Comparison of ENCODE assay signal across 24 cellular contexts in genomic region chr5:8061140-8061469, GRCh38.
DNase-seq lines count a peak whose midpoint lies in the region; ATAC-seq and TF ChIP-seq lines count a peak whose summit lies in the region.
"Had no signal": no experiment of that assay in that cellular context is flagged by ENCODE, and none has a peak within 500 bp of the region (broad histone marks: within the 10 kb centered on the region; RNA-seq: fewer than 3 reads in every experiment).

No MANE protein-coding gene starts in this region.

- intact Hi-C loops in posterior vena cava (cut with DNase I): no loop called here

- H3K9me3 Mint-ChIP-seq in glutamatergic neuron (ENCODE audit: unreplicated experiment): peaks cover 23% of the 10 kb centered on the region
- no peaks in the 10 kb centered on the region for H3K9me3 Mint-ChIP-seq in activated naive CD8-positive, alpha-beta T cell treated with anti-CD3 and anti-CD28 coated beads for 36 hours

- H3K4me3 Mint-ChIP-seq in glutamatergic neuron (ENCODE audit: unreplicated experiment): peak overlapping the region; percentile 68
- H3K4me3 Mint-ChIP-seq in activated naive CD8-positive, alpha-beta T cell treated with anti-CD3 and anti-CD28 coated beads for 36 hours: no peak overlapping the region
- H3K4me3 Mint-ChIP-seq: CD4-positive, CD25-positive, alpha-beta regulatory T cell; naive thymus-derived CD4-positive, alpha-beta T cell had no signal

- no peaks in the 10 kb centered on the region for H4K20me1 ChIP-seq in BLaER1

- peak overlapping the region; percentile 11; the same call in 1 of the 2 replicates for H3K27ac ChIP-seq in BLaER1
- H3K27ac ChIP-seq: coronary artery, GM23248, sigmoid colon had no signal

- peaks cover 58% of the 10 kb centered on the region for H3K4me1 Mint-ChIP-seq in glutamatergic neuron (ENCODE audit: low read depth, unreplicated experiment)
- H3K4me1 Mint-ChIP-seq in activated naive CD8-positive, alpha-beta T cell treated with anti-CD3 and anti-CD28 coated beads for 36 hours: no peaks in the 10 kb centered on the region
- H3K4me1 Mint-ChIP-seq: CD4-positive, CD25-positive, alpha-beta regulatory T cell; naive thymus-derived CD4-positive, alpha-beta T cell had no signal

- no peaks in the 10 kb centered on the region for H3K36me3 Mint-ChIP-seq in glutamatergic neuron (ENCODE audit: unreplicated experiment)
- H3K36me3 Mint-ChIP-seq in activated naive CD8-positive, alpha-beta T cell treated with anti-CD3 and anti-CD28 coated beads for 36 hours: no peaks in the 10 kb centered on the region
- H3K36me3 Mint-ChIP-seq: CD4-positive, CD25-positive, alpha-beta regulatory T cell; naive thymus-derived CD4-positive, alpha-beta T cell had no signal

- peak overlapping the region; percentile 6; the same call in 1 of the 2 replicates for H3K9ac ChIP-seq in BLaER1
- H3K9ac ChIP-seq: GM23248 had no signal

- no peaks in the 10 kb centered on the region for H3K27me3 ChIP-seq in BLaER1
- H3K27me3 ChIP-seq: sigmoid colon had no signal

- 0 out of 2 replicates have a peak overlapping the region, but pooled peaks have one; percentile 8 for H3K4me3 ChIP-seq in BLaER1
- H3K4me3 ChIP-seq: coronary artery, GM23248, sigmoid colon had no signal

- peak; percentile 46 for ATAC-seq in HG03432 (IDR thresholded peaks at IDR 0.05; ENCODE audit: unreplicated experiment)
- ATAC-seq: naive thymus-derived CD4-positive, alpha-beta T cell had no signal

- no peaks in the 10 kb centered on the region for H3K36me3 ChIP-seq in BLaER1
- H3K36me3 ChIP-seq: sigmoid colon had no signal

- DNase-seq in glutamatergic neuron (peak; percentile 40), pons (ENCODE audit: low spot score) (peak; percentile 72), NCI-H1105 (lab: John Stamatoyannopoulos, UW) (no peak), posterior vena cava (ENCODE audit: low spot score) (no peak), AG08395 (ENCODE audit: low spot score) (no peak)
- no peak for DNase-seq in activated naive CD8-positive, alpha-beta T cell treated with anti-CD3 and anti-CD28 coated beads for 36 hours
- DNase-seq: ACHN; activated CD4-positive, alpha-beta T cell treated with anti-CD3 and anti-CD28 coated beads, Interleukin-2, amount 50 U/mL, for 4 hours; activated CD4-positive, CD25-positive, alpha-beta regulatory T cell; activated CD8-positive, alpha-beta memory T cell treated with anti-CD3 and anti-CD28 coated beads, Interleukin-2, amount 50 U/mL, for 4 hours; activated naive CD4-positive, alpha-beta T cell treated with anti-CD3 and anti-CD28 coated beads, Interleukin-2, amount 50 U/mL, for 16 hours; CD4-positive, CD25-positive, alpha-beta regulatory T cell; DMS 273 treated with DMSO at 0.1 percent for 48 hours; GM23248; naive thymus-derived CD4-positive, alpha-beta T cell; NCI-H2081 treated with DMSO at 0.1 percent for 48 hours; NCI-H446; NCI-H82; sigmoid colon; stimulated activated CD8-positive, alpha-beta memory T cell treated with anti-CD3 and anti-CD28 coated beads, Interleukin-4, amount 100 ng/mL, for 48 hours; T-helper 9 cell had no signal

- peak overlapping the region; percentile 87 for H3K4me2 ChIP-seq in BLaER1

- H3K4me1 ChIP-seq in BLaER1: peaks cover 46% of the 10 kb centered on the region
- H3K4me1 ChIP-seq: sigmoid colon had no signal

- H3K9me3 ChIP-seq in BLaER1: no peaks in the 10 kb centered on the region
- H3K9me3 ChIP-seq: sigmoid colon had no signal

- H3K27ac Mint-ChIP-seq in glutamatergic neuron (ENCODE audit: unreplicated experiment): peak overlapping the region; percentile 100
- H3K27ac Mint-ChIP-seq in activated naive CD8-positive, alpha-beta T cell treated with anti-CD3 and anti-CD28 coated beads for 36 hours: no peak overlapping the region
- H3K27ac Mint-ChIP-seq: CD4-positive, CD25-positive, alpha-beta regulatory T cell had no signal

- peaks cover 14% of the 10 kb centered on the region for H3K27me3 Mint-ChIP-seq in glutamatergic neuron (ENCODE audit: unreplicated experiment)
- H3K27me3 Mint-ChIP-seq in activated naive CD8-positive, alpha-beta T cell treated with anti-CD3 and anti-CD28 coated beads for 36 hours: peaks cover 6% of the 10 kb centered on the region
- H3K27me3 Mint-ChIP-seq: CD4-positive, CD25-positive, alpha-beta regulatory T cell had no signal

- TF ChIP-seq CTCF in glutamatergic neuron (IDR thresholded peaks at IDR 0.05; ENCODE audit: partially characterized antibody, unreplicated experiment): no peak

Comparison
In these comparisons a context has a peak if more than half of its experiments do, and no peak if none do; other contexts are left out.
1. DNase-seq: peak in glutamatergic neuron (single experiment) and pons (single experiment); none in NCI-H1105 (single experiment), posterior vena cava (single experiment), activated naive CD8-positive, alpha-beta T cell treated with anti-CD3 and anti-CD28 coated beads for 36 hours (single experiment) and AG08395 (single experiment).